15 cellular contexts compared by ENCODE assay signal in the genomic region with DNA sequence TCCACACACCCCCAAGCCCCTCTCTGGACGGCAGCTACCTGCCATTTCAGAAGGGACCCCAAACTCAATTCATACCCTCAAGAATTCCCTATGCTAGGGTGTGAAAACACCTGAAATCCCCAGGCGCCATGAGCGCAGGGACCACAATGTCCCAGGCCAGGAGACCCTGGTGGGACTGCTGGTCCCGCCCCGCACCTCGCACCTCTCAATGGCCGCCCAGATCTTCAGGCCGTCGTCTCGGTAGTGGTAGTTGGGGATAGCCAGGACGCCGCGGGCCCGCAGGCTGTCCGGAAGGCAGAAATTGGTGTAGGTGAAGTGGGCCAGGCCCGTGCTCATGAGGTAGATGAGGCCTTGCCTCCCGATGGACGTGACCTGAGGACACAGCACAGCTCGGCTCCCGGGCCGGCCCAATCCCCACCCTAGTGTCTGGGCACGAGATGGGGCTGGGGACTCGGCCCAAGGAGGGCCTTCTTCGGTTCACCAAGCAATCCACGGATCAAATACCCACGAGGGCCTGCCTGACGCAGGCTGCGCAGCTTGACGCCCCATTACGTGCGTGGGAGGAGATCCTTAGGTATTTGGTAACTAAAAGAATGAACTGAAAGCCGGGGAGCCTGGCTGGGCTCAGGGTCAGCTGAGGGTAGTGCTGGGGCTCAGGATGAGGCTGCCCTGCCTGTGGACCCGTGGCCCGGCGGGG. TPM values are rescaled to one million over a fixed set of nuclear protein-coding genes. Genes with fewer than 3 reads are reported as not detected.
DNase-seq lines count a peak whose midpoint lies in the region; ATAC-seq and TF ChIP-seq lines count a peak whose summit lies in the region.
"Had no signal": no experiment of that assay in that cellular context is flagged by ENCODE, and none has a peak within 500 bp of the region (broad histone marks: within the 10 kb centered on the region; RNA-seq: fewer than 3 reads in every experiment).

No MANE protein-coding gene starts in this region.

- DNase-seq in breast epithelium (ENCODE audit: low spot score in 2 of 2) (no peak), mammary epithelial cell (no peak), ecto neural progenitor cell (ENCODE audit: low spot score) (peak; percentile 44), G401 (ENCODE audit: low spot score) (no peak), DMS79 treated with DMSO at 0.1 percent for 48 hours (lab: John Stamatoyannopoulos, UW) (no peak), mucosa of gallbladder (ENCODE audit: low spot score) (no peak), iPS-NIHi11 (ENCODE audit: low spot score) (no peak)
- no peak for DNase-seq in naive thymus-derived CD4-positive, alpha-beta T cell
- DNase-seq: COR-L47, GOT3, NCI-H1417 treated with DMSO at 0.1 percent for 48 hours, NCI-H2029, NCI-H510A, SHP77 had no signal

- H3K9ac ChIP-seq in mammary epithelial cell (ENCODE audit: insufficient read depth, low read length) = no peak overlapping the region
- H3K9ac ChIP-seq: BLaER1 treated with 17β-estradiol and CSF1 and Interleukin-3, amounts not matched to agents 10 nM and 100 nM had no signal

- peak overlapping the region in 1 of 9 donors; percentile 68 for H3K27ac Mint-ChIP-seq in naive thymus-derived CD4-positive, alpha-beta T cell

- H3K27me3 ChIP-seq in breast epithelium = peaks cover 0 to 11% of the 10 kb centered on the region in 2 donors
- H3K27me3 ChIP-seq in mammary epithelial cell (ENCODE audit: insufficient read depth, low read length) = no peaks in the 10 kb centered on the region
- peaks cover 0 to 3% of the 10 kb centered on the region in 2 donors for H3K27me3 ChIP-seq in naive thymus-derived CD4-positive, alpha-beta T cell (ENCODE audit: control insufficient read depth in 2 of 2, insufficient read depth in 2 of 2, low read length in 2 of 2)

- POLR2A ChIA-PET in naive thymus-derived CD4-positive, alpha-beta T cell (lab: Charles Lee) = interaction anchor here (0.9 to 3.8 kb wide), 13 partner anchors 8 to 186 kb away, joined by 3 to 36 read pairs (median 6); a partner anchor contains a TSS

- H3K36me3 ChIP-seq in breast epithelium (no peaks in the 10 kb centered on the region), mammary epithelial cell (ENCODE audit: insufficient read depth, low read length) (no peaks in the 10 kb centered on the region)
- no peaks in the 10 kb centered on the region for H3K36me3 ChIP-seq in naive thymus-derived CD4-positive, alpha-beta T cell (ENCODE audit: control insufficient read depth in 2 of 3, insufficient read depth in 3 of 3, low read length in 3 of 3)
- H3K36me3 ChIP-seq: BLaER1 treated with 17β-estradiol and CSF1 and Interleukin-3, amounts not matched to agents 10 nM and 100 nM had no signal

- 99% methylated on average over 16 of the region's 35 CpGs for WGBS in mammary epithelial cell (ENCODE audit: low coverage, missing lambda C conversion rate)

- H3K27me3 Mint-ChIP-seq in naive thymus-derived CD4-positive, alpha-beta T cell = peaks cover 6 to 35% (median 17%) of the 10 kb centered on the region in 5 donors

- H3K4me1 ChIP-seq in breast epithelium (no peaks in the 10 kb centered on the region), mammary epithelial cell (ENCODE audit: insufficient read depth, low read length) (peaks cover 31% of the 10 kb centered on the region)
- peaks cover 0 to 4% of the 10 kb centered on the region in 2 donors for H3K4me1 ChIP-seq in naive thymus-derived CD4-positive, alpha-beta T cell (ENCODE audit: control insufficient read depth in 2 of 2, insufficient read depth in 2 of 2, low read length in 2 of 2)

- no peaks in the 10 kb centered on the region for H3K9me3 ChIP-seq in breast epithelium
- H3K9me3 ChIP-seq in mammary epithelial cell (replicated peaks; ENCODE audit: insufficient read depth, low read length) = no peaks in the 10 kb centered on the region
- no peaks in the 10 kb centered on the region for H3K9me3 ChIP-seq in naive thymus-derived CD4-positive, alpha-beta T cell (ENCODE audit: control insufficient read depth in 2 of 3, low read length in 3 of 3)
- H3K9me3 ChIP-seq: BLaER1 treated with 17β-estradiol and CSF1 and Interleukin-3, amounts not matched to agents 10 nM and 100 nM had no signal

- intact Hi-C loops in breast epithelium (cut with DNase I; ENCODE audit: low total_unique reads) (no loop called here), mammary epithelial cell (cut with micrococcal nuclease) (no loop called here)
- intact Hi-C loops in naive thymus-derived CD4-positive, alpha-beta T cell (cut with micrococcal nuclease) = no loop called here

- no TSS peak for BruUV-seq in mammary epithelial cell (replicated peaks; lab: Mats Ljungman, UMichigan)

- H3K4me1 Mint-ChIP-seq in naive thymus-derived CD4-positive, alpha-beta T cell = peaks cover 0 to 8% (median 5%) of the 10 kb centered on the region in 7 donors

- H3K4me2 ChIP-seq in mammary epithelial cell (ENCODE audit: insufficient read depth, low read depth, low read length) = no peak overlapping the region

- CTCF ChIA-PET in mammary epithelial cell (lab: Charles Lee; ENCODE audit: low non-redundant PET) = no interaction called here
- CTCF ChIA-PET in naive thymus-derived CD4-positive, alpha-beta T cell (lab: Charles Lee) = interaction anchor here (0.6 to 13.2 kb wide), 14 partner anchors 8 to 422 kb away, joined by 3 to 248 read pairs (median 5); a partner anchor contains a TSS

- no peak for ATAC-seq in naive thymus-derived CD4-positive, alpha-beta T cell

- no peaks in the 10 kb centered on the region for H3K36me3 Mint-ChIP-seq in naive thymus-derived CD4-positive, alpha-beta T cell

- H4K20me1 ChIP-seq in mammary epithelial cell (ENCODE audit: insufficient read depth, low read length) = no peaks in the 10 kb centered on the region

- TF ChIP-seq CTCF in breast epithelium (IDR thresholded peaks at IDR 0.05) (no peak), mammary epithelial cell (conservative IDR thresholded peaks at IDR 0.05 in 1 of 2, IDR thresholded peaks at IDR 0.05 in 1 of 2; ENCODE audit: extremely low read depth in 1 of 2, insufficient read depth in 1 of 2, low read depth in 1 of 2, low read length in 2 of 2) (no peak)

- no peaks in the 10 kb centered on the region for H3K79me2 ChIP-seq in mammary epithelial cell (ENCODE audit: insufficient read depth, low read length)

- H2AFZ ChIP-seq in mammary epithelial cell (ENCODE audit: low read depth, low read length) = no peak overlapping the region

- H3K4me3 Mint-ChIP-seq in naive thymus-derived CD4-positive, alpha-beta T cell = peak overlapping the region in 6 of 10 donors; percentile 12 to 67 (median 47)

- no peaks in the 10 kb centered on the region for H3K9me3 Mint-ChIP-seq in naive thymus-derived CD4-positive, alpha-beta T cell

- TF ChIP-seq POLR2A in breast epithelium (IDR thresholded peaks at IDR 0.05) = no peak

- dilution Hi-C loops in mammary epithelial cell (cut with HindIII; ENCODE audit: low sequenced_read_pairs) = no loop called here

- H3K27ac ChIP-seq in breast epithelium (no peak overlapping the region), mammary epithelial cell (ENCODE audit: insufficient read depth, low read depth, low read length) (no peak overlapping the region)
- H3K27ac ChIP-seq in naive thymus-derived CD4-positive, alpha-beta T cell (ENCODE audit: low read depth, low read length) = no peak overlapping the region
- H3K27ac ChIP-seq: BLaER1 treated with 17β-estradiol and CSF1 and Interleukin-3, amounts not matched to agents 10 nM and 100 nM had no signal

- peak overlapping the region in 2 of 3 donors; percentile 64 to 75 for H3K4me3 ChIP-seq in breast epithelium
- H3K4me3 ChIP-seq in mammary epithelial cell (replicated peaks in 1 of 3; ENCODE audit: insufficient read depth in 1 of 3, low read depth in 2 of 3, low read length in 3 of 3) = no peak overlapping the region
- no peak overlapping the region for H3K4me3 ChIP-seq in naive thymus-derived CD4-positive, alpha-beta T cell (ENCODE audit: low read length)

- in situ Hi-C loops in mammary epithelial cell (cut with MboI; ENCODE audit: low sequenced_read_pairs in 2 of 2) = no loop called here
- in situ Hi-C loops in G401 (cut with HindIII; ENCODE audit: low sequenced_read_pairs) = no loop called here

RNA-seq across cellular contexts. Expression of a gene that starts 9.2 kb away (rescaled TPM):
- total RNA-seq in breast epithelium (under 1 TPM in 1 of 3 donors, not detected in 2; 0.73 TPM), mammary epithelial cell (10 to 100 TPM in 1 of 2 donors, 1 to 10 TPM in 1; 3.8 to 27.6 TPM), mucosa of gallbladder (not detected)
- polyA plus RNA-seq in mammary epithelial cell = 9.2 TPM
- 5.9 TPM for polyA minus RNA-seq in mammary epithelial cell
- total RNA-seq in naive thymus-derived CD4-positive, alpha-beta T cell = 1 to 10 TPM in 1 of 5 experiments, under 1 TPM in 3, not detected in 1; 0.22 to 1.6 (median 0.75) TPM
- 1 to 10 TPM in 1 of 2 donors, under 1 TPM in 1; 0.11 to 1.6 TPM for polyA plus RNA-seq in naive thymus-derived CD4-positive, alpha-beta T cell
- total RNA-seq in G401 (2014; rRNA removed; shearing (Covaris generic)) = 0.85 TPM in 1 of 2 replicates, not detected in the other

RNA-seq across cellular contexts. Expression of a gene that starts 14.8 kb away (rescaled TPM):
- total RNA-seq in breast epithelium = not detected
- total RNA-seq in mammary epithelial cell = 1 to 10 TPM in 1 of 2 donors, under 1 TPM in 1; 0.33 to 1.9 TPM
- polyA plus RNA-seq in mammary epithelial cell = 0.34 TPM
- not detected for polyA minus RNA-seq in mammary epithelial cell
- total RNA-seq in naive thymus-derived CD4-positive, alpha-beta T cell = under 1 TPM; 0.22 to 0.98 (median 0.41) TPM
- not detected for polyA plus RNA-seq in naive thymus-derived CD4-positive, alpha-beta T cell
- total RNA-seq in G401 (2014; rRNA removed; shearing (Covaris generic)) = 1.1 and 3.9 TPM in 2 replicates
- 0.78 TPM for total RNA-seq in mucosa of gallbladder

RNA-seq across cellular contexts. Expression of a gene that starts 21.6 kb away (rescaled TPM):
- total RNA-seq in breast epithelium = not detected
- total RNA-seq in mammary epithelial cell = 1 to 10 TPM in 1 of 2 donors, under 1 TPM in 1; 0.33 to 1.2 TPM
- polyA plus RNA-seq in mammary epithelial cell = 0.22 TPM
- polyA minus RNA-seq in mammary epithelial cell = 6.0 TPM
- 1 to 10 TPM in 2 of 5 experiments, under 1 TPM in 3; 0.44 to 1.1 (median 0.94) TPM for total RNA-seq in naive thymus-derived CD4-positive, alpha-beta T cell
- 1 to 10 TPM in 1 of 2 donors, under 1 TPM in 1; 0.78 to 1.0 TPM for polyA plus RNA-seq in naive thymus-derived CD4-positive, alpha-beta T cell
- not detected in 2 replicates for total RNA-seq in G401 (2014; rRNA removed; shearing (Covaris generic))
- total RNA-seq in mucosa of gallbladder = 0.43 TPM

RNA-seq across cellular contexts. Expression of a gene that starts 43.1 kb away (rescaled TPM):
- total RNA-seq in breast epithelium (100 to 1,000 TPM in 2 of 3 donors, 10 to 100 TPM in 1; 97.3 to 167 (median 115) TPM), mammary epithelial cell (10 to 100 TPM; 26.8 to 97.9 TPM), mucosa of gallbladder (123 TPM)
- 16.8 TPM for polyA plus RNA-seq in mammary epithelial cell
- polyA minus RNA-seq in mammary epithelial cell = 96.6 TPM
- 1,000 to 10,000 TPM in 2 of 5 experiments, 10 to 100 TPM in 3; 40.1 to 1,786 (median 95.0) TPM for total RNA-seq in naive thymus-derived CD4-positive, alpha-beta T cell
- 10 to 100 TPM in 1 of 2 donors, 1 to 10 TPM in 1; 7.9 to 12.1 TPM for polyA plus RNA-seq in naive thymus-derived CD4-positive, alpha-beta T cell
- total RNA-seq in G401 (2014; rRNA removed; shearing (Covaris generic)) = 29.0 and 34.0 TPM in 2 replicates

RNA-seq across cellular contexts. Expression of a gene that starts 53.6 kb away (rescaled TPM):
- total RNA-seq in breast epithelium (10 to 100 TPM; 21.8 to 30.2 (median 28.1) TPM), mammary epithelial cell (10 to 100 TPM in 1 of 2 donors, 1 to 10 TPM in 1; 9.2 to 30.8 TPM), mucosa of gallbladder (73.8 TPM)
- 7.2 TPM for polyA plus RNA-seq in mammary epithelial cell
- polyA minus RNA-seq in mammary epithelial cell = 18.0 TPM
- 100 to 1,000 TPM in 4 of 5 experiments, 10 to 100 TPM in 1; 87.1 to 256 (median 210) TPM for total RNA-seq in naive thymus-derived CD4-positive, alpha-beta T cell
- 10 to 100 TPM; 75.0 to 75.1 TPM for polyA plus RNA-seq in naive thymus-derived CD4-positive, alpha-beta T cell
- total RNA-seq in G401 (2014; rRNA removed; shearing (Covaris generic)) = 1.0 and 1.4 TPM in 2 replicates

Comparison
In these comparisons a context has a peak if more than half of its experiments do, and no peak if none do; other contexts are left out.
1. H3K4me3 ChIP-seq: peak in breast epithelium (2 of 3); none in mammary epithelial cell (0 of 3) and naive thymus-derived CD4-positive, alpha-beta T cell (single experiment).